In genomic region chr19:9673912-9674668, GRCh38 we compare ENCODE assay signal across 1 cellular context.
TF ChIP-seq lines count a peak whose summit lies in the region.

No MANE protein-coding gene starts in this region.

TF ChIP-seq in K562, 482 proteins besides CTCF, POLR2A, EP300 and RAD21 (continued from another document):
- TF ChIP-seq, protein P1, sequence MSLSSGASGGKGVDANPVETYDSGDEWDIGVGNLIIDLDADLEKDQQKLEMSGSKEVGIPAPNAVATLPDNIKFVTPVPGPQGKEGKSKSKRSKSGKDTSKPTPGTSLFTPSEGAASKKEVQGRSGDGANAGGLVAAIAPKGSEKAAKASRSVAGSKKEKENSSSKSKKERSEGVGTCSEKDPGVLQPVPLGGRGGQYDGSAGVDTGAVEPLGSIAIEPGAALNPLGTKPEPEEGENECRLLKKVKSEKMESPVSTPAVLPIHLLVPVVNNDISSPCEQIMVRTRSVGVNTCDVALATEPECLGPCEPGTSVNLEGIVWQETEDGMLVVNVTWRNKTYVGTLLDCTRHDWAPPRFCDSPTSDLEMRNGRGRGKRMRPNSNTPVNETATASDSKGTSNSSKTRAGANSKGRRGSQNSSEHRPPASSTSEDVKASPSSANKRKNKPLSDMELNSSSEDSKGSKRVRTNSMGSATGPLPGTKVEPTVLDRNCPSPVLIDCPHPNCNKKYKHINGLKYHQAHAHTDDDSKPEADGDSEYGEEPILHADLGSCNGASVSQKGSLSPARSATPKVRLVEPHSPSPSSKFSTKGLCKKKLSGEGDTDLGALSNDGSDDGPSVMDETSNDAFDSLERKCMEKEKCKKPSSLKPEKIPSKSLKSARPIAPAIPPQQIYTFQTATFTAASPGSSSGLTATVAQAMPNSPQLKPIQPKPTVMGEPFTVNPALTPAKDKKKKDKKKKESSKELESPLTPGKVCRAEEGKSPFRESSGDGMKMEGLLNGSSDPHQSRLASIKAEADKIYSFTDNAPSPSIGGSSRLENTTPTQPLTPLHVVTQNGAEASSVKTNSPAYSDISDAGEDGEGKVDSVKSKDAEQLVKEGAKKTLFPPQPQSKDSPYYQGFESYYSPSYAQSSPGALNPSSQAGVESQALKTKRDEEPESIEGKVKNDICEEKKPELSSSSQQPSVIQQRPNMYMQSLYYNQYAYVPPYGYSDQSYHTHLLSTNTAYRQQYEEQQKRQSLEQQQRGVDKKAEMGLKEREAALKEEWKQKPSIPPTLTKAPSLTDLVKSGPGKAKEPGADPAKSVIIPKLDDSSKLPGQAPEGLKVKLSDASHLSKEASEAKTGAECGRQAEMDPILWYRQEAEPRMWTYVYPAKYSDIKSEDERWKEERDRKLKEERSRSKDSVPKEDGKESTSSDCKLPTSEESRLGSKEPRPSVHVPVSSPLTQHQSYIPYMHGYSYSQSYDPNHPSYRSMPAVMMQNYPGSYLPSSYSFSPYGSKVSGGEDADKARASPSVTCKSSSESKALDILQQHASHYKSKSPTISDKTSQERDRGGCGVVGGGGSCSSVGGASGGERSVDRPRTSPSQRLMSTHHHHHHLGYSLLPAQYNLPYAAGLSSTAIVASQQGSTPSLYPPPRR (CRISPR knock-in tag; IDR thresholded peaks at IDR 0.05; ENCODE audit: borderline replicate concordance): no peak
- TF ChIP-seq CREBBP (IDR thresholded peaks at IDR 0.05; ENCODE audit: low read depth, low read length): no peak
- TF ChIP-seq DMBX1 (CRISPR knock-in tag; IDR thresholded peaks at IDR 0.05; ENCODE audit: borderline replicate concordance): no peak
- TF ChIP-seq, protein P2, sequence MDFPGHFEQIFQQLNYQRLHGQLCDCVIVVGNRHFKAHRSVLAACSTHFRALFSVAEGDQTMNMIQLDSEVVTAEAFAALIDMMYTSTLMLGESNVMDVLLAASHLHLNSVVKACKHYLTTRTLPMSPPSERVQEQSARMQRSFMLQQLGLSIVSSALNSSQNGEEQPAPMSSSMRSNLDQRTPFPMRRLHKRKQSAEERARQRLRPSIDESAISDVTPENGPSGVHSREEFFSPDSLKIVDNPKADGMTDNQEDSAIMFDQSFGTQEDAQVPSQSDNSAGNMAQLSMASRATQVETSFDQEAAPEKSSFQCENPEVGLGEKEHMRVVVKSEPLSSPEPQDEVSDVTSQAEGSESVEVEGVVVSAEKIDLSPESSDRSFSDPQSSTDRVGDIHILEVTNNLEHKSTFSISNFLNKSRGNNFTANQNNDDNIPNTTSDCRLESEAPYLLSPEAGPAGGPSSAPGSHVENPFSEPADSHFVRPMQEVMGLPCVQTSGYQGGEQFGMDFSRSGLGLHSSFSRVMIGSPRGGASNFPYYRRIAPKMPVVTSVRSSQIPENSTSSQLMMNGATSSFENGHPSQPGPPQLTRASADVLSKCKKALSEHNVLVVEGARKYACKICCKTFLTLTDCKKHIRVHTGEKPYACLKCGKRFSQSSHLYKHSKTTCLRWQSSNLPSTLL (IDR thresholded peaks at IDR 0.05): no peak
- TF ChIP-seq ZNF561 (CRISPR knock-in tag; conservative IDR thresholded peaks at IDR 0.05): peak; percentile 91
- TF ChIP-seq WHSC1 (IDR thresholded peaks at IDR 0.05; ENCODE audit: low read length): no peak
TF ChIP-seq in K562: peak in this region for 33.
